ENCODE assay signal across 8 cellular contexts in the genomic region with DNA sequence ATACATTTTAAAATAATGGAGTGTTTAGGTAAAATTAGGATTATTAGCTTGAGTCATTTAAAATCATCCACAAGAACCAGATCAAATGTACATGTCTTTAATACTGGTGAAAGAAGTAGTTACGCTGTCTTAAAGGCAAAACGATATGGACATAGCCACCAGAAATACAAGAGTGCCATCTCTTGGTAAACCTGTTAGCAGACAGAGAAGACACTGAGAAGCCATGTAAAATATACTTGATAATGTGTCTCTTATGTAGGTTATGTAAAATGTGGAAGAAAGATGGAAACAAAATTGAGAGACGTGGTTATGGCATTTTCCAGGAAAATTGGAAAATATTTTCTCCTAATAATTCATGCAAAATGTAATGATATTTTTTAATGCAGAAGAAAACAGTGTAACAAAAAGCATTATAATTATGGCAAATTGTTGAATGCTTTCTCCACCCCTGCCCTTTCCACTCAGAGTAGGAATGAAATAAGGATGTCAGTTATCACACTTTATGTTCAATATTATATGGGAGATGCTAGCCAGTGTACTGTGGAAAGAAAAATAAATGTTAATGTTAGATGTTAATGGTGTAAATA. TPM values are rescaled to one million over a fixed set of nuclear protein-coding genes. Genes with fewer than 3 reads are reported as not detected.
DNase-seq lines count a peak whose midpoint lies in the region; ATAC-seq and TF ChIP-seq lines count a peak whose summit lies in the region.

No MANE protein-coding gene starts in this region.

- in situ Hi-C loops in G401 (cut with HindIII; ENCODE audit: low sequenced_read_pairs) = no loop called here

- intact Hi-C loops in uterus (cut with DNase I; ENCODE audit: low total_unique reads) = no loop called here

- no peaks in the 10 kb centered on the region for H3K27me3 ChIP-seq in Loucy (ENCODE audit: insufficient read depth, low read length, poor library complexity, severe bottlenecking)
- no peaks in the 10 kb centered on the region for H3K27me3 ChIP-seq in uterus
- no peaks in the 10 kb centered on the region for H3K27me3 ChIP-seq in suprapubic skin

- TF ChIP-seq EP300 in suprapubic skin (IDR thresholded peaks at IDR 0.05) = no peak

- no peaks in the 10 kb centered on the region for H3K79me2 ChIP-seq in Loucy (ENCODE audit: insufficient read depth, low read length)

- TF ChIP-seq POLR2A in uterus (IDR thresholded peaks at IDR 0.05) (no peak), suprapubic skin (IDR thresholded peaks at IDR 0.05) (no peak)

- no peaks in the 10 kb centered on the region for H4K20me1 ChIP-seq in Loucy (ENCODE audit: insufficient read depth, low read length, poor library complexity, severe bottlenecking)

- DNase-seq in G401 (ENCODE audit: low spot score) (peak; percentile 25), glomerular visceral epithelial cell (ENCODE audit: extremely low spot score) (peak; percentile 58), uterus (no peak), suprapubic skin (ENCODE audit: low spot score in 2 of 2) (no peak)

- TF ChIP-seq CTCF in Loucy (conservative IDR thresholded peaks at IDR 0.05; ENCODE audit: low read length) = peak; percentile 91
- TF ChIP-seq CTCF in uterus (IDR thresholded peaks at IDR 0.05) = peak in 3 of 4 experiments; percentile 19 to 47 (median 28)
- peak in 1 of 2 donors; percentile 26 for TF ChIP-seq CTCF in suprapubic skin (IDR thresholded peaks at IDR 0.05)

- H3K36me3 ChIP-seq in Loucy (ENCODE audit: insufficient read depth, low read length) (no peaks in the 10 kb centered on the region), uterus (no peaks in the 10 kb centered on the region), suprapubic skin (no peaks in the 10 kb centered on the region)

- no peak overlapping the region for H3K9ac ChIP-seq in Loucy (ENCODE audit: low read depth, low read length, poor library complexity, severe bottlenecking)

- H3K4me1 ChIP-seq in Loucy (ENCODE audit: insufficient read depth, low read length, poor library complexity, severe bottlenecking) = peaks cover 3% of the 10 kb centered on the region
- H3K4me1 ChIP-seq in uterus = no peaks in the 10 kb centered on the region
- H3K4me1 ChIP-seq in suprapubic skin = no peaks in the 10 kb centered on the region

- 30% methylated on average over 3 of the region's 3 CpGs for WGBS in suprapubic skin

- no peak overlapping the region for H3K4me2 ChIP-seq in Loucy (ENCODE audit: low read depth, low read length, poor library complexity, severe bottlenecking)

- H3F3A ChIP-seq in Loucy (ENCODE audit: low read depth) = no peaks in the 10 kb centered on the region

- H3K9me3 ChIP-seq in Loucy (ENCODE audit: insufficient read depth, low read depth, low read length) (no peaks in the 10 kb centered on the region; the same call in none of the 2 replicates), uterus (no peaks in the 10 kb centered on the region), suprapubic skin (no peaks in the 10 kb centered on the region)

- H2AFZ ChIP-seq in Loucy (ENCODE audit: low read length) = no peak overlapping the region

- peak; percentile 88 for ATAC-seq in SK-N-SH treated with all-trans-retinoic acid at 6 μM for 48 hours
- ATAC-seq in GM18868 (IDR thresholded peaks at IDR 0.05; ENCODE audit: unreplicated experiment) = no peak
- ATAC-seq in HG02981 (IDR thresholded peaks at IDR 0.05; ENCODE audit: unreplicated experiment) = no peak

- H3K27ac ChIP-seq in uterus (no peak overlapping the region), suprapubic skin (no peak overlapping the region)

- H3K9me2 ChIP-seq in Loucy (replicated peaks; ENCODE audit: low read depth, low read length) = no peaks in the 10 kb centered on the region

- H3K4me3 ChIP-seq in Loucy (ENCODE audit: low read length, poor library complexity, severe bottlenecking) (no peak overlapping the region), uterus (no peak overlapping the region), suprapubic skin (no peak overlapping the region)

TF ChIP-seq in SK-N-SH treated with all-trans-retinoic acid at 6 μM for 48 hours, 23 proteins besides CTCF, POLR2A, EP300 and RAD21:
- TF ChIP-seq, protein P1, sequence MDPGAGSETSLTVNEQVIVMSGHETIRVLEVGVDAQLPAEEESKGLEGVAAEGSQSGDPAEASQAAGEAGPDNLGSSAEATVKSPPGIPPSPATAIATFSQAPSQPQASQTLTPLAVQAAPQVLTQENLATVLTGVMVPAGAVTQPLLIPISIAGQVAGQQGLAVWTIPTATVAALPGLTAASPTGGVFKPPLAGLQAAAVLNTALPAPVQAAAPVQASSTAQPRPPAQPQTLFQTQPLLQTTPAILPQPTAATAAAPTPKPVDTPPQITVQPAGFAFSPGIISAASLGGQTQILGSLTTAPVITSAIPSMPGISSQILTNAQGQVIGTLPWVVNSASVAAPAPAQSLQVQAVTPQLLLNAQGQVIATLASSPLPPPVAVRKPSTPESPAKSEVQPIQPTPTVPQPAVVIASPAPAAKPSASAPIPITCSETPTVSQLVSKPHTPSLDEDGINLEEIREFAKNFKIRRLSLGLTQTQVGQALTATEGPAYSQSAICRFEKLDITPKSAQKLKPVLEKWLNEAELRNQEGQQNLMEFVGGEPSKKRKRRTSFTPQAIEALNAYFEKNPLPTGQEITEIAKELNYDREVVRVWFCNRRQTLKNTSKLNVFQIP (CRISPR knock-in tag; IDR thresholded peaks at IDR 0.05; ENCODE audit: borderline replicate concordance, low read depth) = no peak
- no peak for TF ChIP-seq ZNF8 (CRISPR knock-in tag; IDR thresholded peaks at IDR 0.05)
- TF ChIP-seq RARB (CRISPR knock-in tag; IDR thresholded peaks at IDR 0.05) = no peak

RNA-seq across cellular contexts. Expression of a gene that starts 12.2 kb away (rescaled TPM):
- not detected in 2 replicates for total RNA-seq in G401 (2014; rRNA removed; shearing (Covaris generic))
- total RNA-seq in uterus (not detected), suprapubic skin (not detected)

RNA-seq across cellular contexts. Expression of a gene that starts 19.9 kb away (rescaled TPM):
- total RNA-seq in G401 (2014; rRNA removed; shearing (Covaris generic)) = 0.03 and 0.06 TPM in 2 replicates
- 10 to 100 TPM in 3 of 4 donors, 1 to 10 TPM in 1; 9.1 to 18.5 (median 10.6) TPM for total RNA-seq in uterus
- 10 to 100 TPM in 1 of 4 donors, 1 to 10 TPM in 3; 3.9 to 14.9 (median 6.4) TPM for total RNA-seq in suprapubic skin

Comparison
In these comparisons a context has a peak if more than half of its experiments do, and no peak if none do; other contexts are left out.
1. DNase-seq: peak in G401 (single experiment) and glomerular visceral epithelial cell (single experiment); none in uterus (0 of 2) and suprapubic skin (0 of 2).